In genomic region chr10:128631801-128632241, GRCh38 we compare ENCODE assay signal across 7 cellular contexts.
A peak's percentile ranks its signal among the peaks of the same experiment; 100 is the strongest.
DNase-seq lines count a peak whose midpoint lies in the region; ATAC-seq, FAIRE-seq and TF ChIP-seq lines count a peak whose summit lies in the region.

No MANE protein-coding gene starts in this region.

- no peak for TF ChIP-seq POLR2A in H54 (IDR thresholded peaks at IDR 0.05; ENCODE audit: low read depth, low read length)

- DNase-seq in GM20000 (ENCODE audit: low spot score), result peak; percentile 23
- peak; percentile 26 for DNase-seq in NCI-H345 treated with DMSO at 0.1 percent for 48 hours (lab: John Stamatoyannopoulos, UW; ENCODE audit: unreplicated experiment)
- DNase-seq in epithelial cell of proximal tubule (ENCODE audit: low read depth), result peak; percentile 1
- DNase-seq in sciatic nerve (ENCODE audit: low spot score), result no peak
- no peak for DNase-seq in NCI-H1105 treated with DMSO at 0.1 percent for 48 hours (lab: John Stamatoyannopoulos, UW)
- no peak for DNase-seq in H54 (ENCODE audit: insufficient read length, low spot score)
- DNase-seq in effector CD8-positive, alpha-beta T cell (lab: John Stamatoyannopoulos, UW), result no peak

- peak; percentile 56 for ATAC-seq in sciatic nerve

- intact Hi-C loops in sciatic nerve (cut with DNase I), result no loop called here

- no peak for FAIRE-seq in H54 (lab: Jason Lieb, UNC)

- peak overlapping the region; percentile 19 for H3K4me3 ChIP-seq in epithelial cell of proximal tubule (ENCODE audit: low read depth, low read length)

- peak; percentile 29 for TF ChIP-seq CTCF in GM20000 (IDR thresholded peaks at IDR 0.05; ENCODE audit: extremely low read depth, missing control alignments)
- TF ChIP-seq CTCF in epithelial cell of proximal tubule (conservative IDR thresholded peaks at IDR 0.05; ENCODE audit: low read depth, low read length), result peak; percentile 65

Comparison
In these comparisons a context has a peak if more than half of its experiments do, and no peak if none do; other contexts are left out.
1. DNase-seq: peak in GM20000 (single experiment), NCI-H345 treated with DMSO at 0.1 percent for 48 hours (single experiment) and epithelial cell of proximal tubule (single experiment); none in sciatic nerve (single experiment), NCI-H1105 treated with DMSO at 0.1 percent for 48 hours (single experiment), H54 (single experiment) and effector CD8-positive, alpha-beta T cell (single experiment).